Comparison of ENCODE assay signal across 22 cellular contexts in the genomic region with DNA sequence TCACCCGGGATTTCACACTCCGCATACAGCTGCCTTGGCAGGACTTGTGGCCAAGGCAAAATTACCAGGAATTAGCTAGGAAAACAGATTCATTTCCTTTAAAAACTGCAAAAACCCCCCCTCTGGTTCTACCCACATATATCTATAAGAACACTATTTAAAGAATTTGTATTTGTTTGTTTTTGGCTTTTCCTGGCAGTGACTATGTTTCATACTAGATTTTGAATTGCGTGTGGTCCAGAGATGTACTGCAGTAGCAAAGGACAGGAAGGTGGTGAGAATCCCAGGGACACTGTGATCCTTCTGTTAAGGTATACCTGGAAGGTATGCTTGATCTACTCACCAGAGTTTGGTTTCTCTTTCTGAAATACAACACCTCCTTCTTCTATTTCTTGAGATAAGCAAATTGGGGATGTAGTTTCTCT.
DNase-seq lines count a peak whose midpoint lies in the region; ATAC-seq, FAIRE-seq and TF ChIP-seq lines count a peak whose summit lies in the region.
"Had no signal": no experiment of that assay in that cellular context is flagged by ENCODE, and none has a peak within 500 bp of the region (broad histone marks: within the 10 kb centered on the region; RNA-seq: fewer than 3 reads in every experiment).

No MANE protein-coding gene starts in this region.

- H3K36me3 ChIP-seq in adipocyte (ENCODE audit: control insufficient read depth, insufficient read depth, low read length, severe bottlenecking): no peaks in the 10 kb centered on the region
- H3K36me3 ChIP-seq in HepG2 (replicated peaks in 1 of 2; ENCODE audit: control insufficient read depth in 1 of 2, insufficient read depth in 2 of 2, low read length in 2 of 2): no peaks in the 10 kb centered on the region
- no peaks in the 10 kb centered on the region for H3K36me3 ChIP-seq in stomach
- no peaks in the 10 kb centered on the region for H3K36me3 ChIP-seq in ovary
- H3K36me3 ChIP-seq: adrenal gland, right lobe of liver, transverse colon had no signal

- DNase-seq in adipocyte (ENCODE audit: low read depth) (peak; percentile 16), fibroblast of pulmonary artery (ENCODE audit: low read depth) (peak; percentile 66), HepG2 (ENCODE audit: low spot score) (no peak), stomach (no peak), cerebellum (ENCODE audit: low spot score) (no peak), ovary (no peak)
- DNase-seq: activated CD4-positive, alpha-beta T cell treated with anti-CD3 and anti-CD28 coated beads for 4 hours; activated CD8-positive, alpha-beta memory T cell treated with anti-CD3 and anti-CD28 coated beads, Interleukin-2, amount 50 U/mL, for 4 hours; AML-193; central memory CD4-positive, alpha-beta T cell; EL; foreskin keratinocyte; NCI-H1092 treated with DMSO at 0.1 percent for 48 hours; NCI-H2081 treated with DMSO at 0.1 percent for 48 hours; stimulated activated CD4-positive, alpha-beta T cell treated with anti-CD3 and anti-CD28 coated beads, Interleukin-1b, Interleukin-23, amount 100 ng/mL, for 48 hours; stimulated activated naive CD8-positive, alpha-beta T cell treated with anti-CD3 and anti-CD28 coated beads, Interleukin-15, Interleukin-2, amounts not matched to agents 100 U/mL and 50 U/mL, for 24 hours had no signal

- H3K9me3 ChIP-seq in adipocyte (ENCODE audit: control insufficient read depth, low read length) (peaks cover 7% of the 10 kb centered on the region), HepG2 (ENCODE audit: low read length) (no peaks in the 10 kb centered on the region), stomach (peaks cover 0 to 7% (median 3%) of the 10 kb centered on the region in 4 donors), ovary (no peaks in the 10 kb centered on the region)
- H3K9me3 ChIP-seq: adrenal gland, right lobe of liver, transverse colon had no signal

- intact Hi-C loops in HepG2 (cut with micrococcal nuclease; ENCODE audit: unreplicated experiment) (no loop called here), stomach (cut with DNase I; ENCODE audit: low total_unique reads) (no loop called here), ovary (cut with DNase I) (no loop called here)

- CTCF ChIA-PET in HepG2 (lab: Yijun Ruan, JAX; ENCODE audit: low intra/inter-chr PET ratio, low total read pairs): no interaction called here

- H3K4me1 ChIP-seq in adipocyte (ENCODE audit: control insufficient read depth, insufficient read depth, low read length): peaks cover 23% of the 10 kb centered on the region
- peaks cover 8% of the 10 kb centered on the region; the same call in 1 of the 2 replicates for H3K4me1 ChIP-seq in HepG2 (ENCODE audit: insufficient read depth, low read length)
- peaks cover under 1 to 48% (median 23%) of the 10 kb centered on the region in 4 donors for H3K4me1 ChIP-seq in stomach
- H3K4me1 ChIP-seq in ovary (ENCODE audit: insufficient read depth): peaks cover 1% of the 10 kb centered on the region
- H3K4me1 ChIP-seq: adrenal gland, foreskin keratinocyte had no signal

- POLR2A ChIA-PET in HepG2 (lab: Yijun Ruan, JAX): no interaction called here

- TF ChIP-seq CTCF in fibroblast of pulmonary artery (IDR thresholded peaks at IDR 0.05; ENCODE audit: low read length, missing control alignments) (no peak), HepG2 (CRISPR knock-in tag; IDR thresholded peaks at IDR 0.05) (no peak), stomach (IDR thresholded peaks at IDR 0.05) (no peak), ovary (IDR thresholded peaks at IDR 0.05) (no peak)

- 0 out of 2 replicates have a peak overlapping the region, but pooled peaks have one; percentile 33 for H3K4me2 ChIP-seq in HepG2 (ENCODE audit: low read depth, low read length)

- no peak for FAIRE-seq in HepG2 (lab: Jason Lieb, UNC)
- FAIRE-seq: endometrium, GM18507 had no signal

- H3K4me3 ChIP-seq in adipocyte (ENCODE audit: low read length) (no peak overlapping the region), fibroblast of pulmonary artery (replicated peaks; ENCODE audit: low read depth, low read length) (no peak overlapping the region), HepG2 (replicated peaks in 1 of 3; ENCODE audit: insufficient read depth in 1 of 3, low read depth in 2 of 3, low read length in 3 of 3) (no peak overlapping the region), stomach (no peak overlapping the region), ovary (no peak overlapping the region)
- H3K4me3 ChIP-seq: adrenal gland, right lobe of liver, transverse colon had no signal

- no TSS peak for BruUV-seq in HepG2 (replicated peaks; lab: Mats Ljungman, UMichigan)

- H4K20me1 ChIP-seq in HepG2 (ENCODE audit: insufficient read depth, low read length): no peaks in the 10 kb centered on the region

- H2AFZ ChIP-seq in HepG2 (ENCODE audit: low read length): no peak overlapping the region

- TF ChIP-seq RAD21 in HepG2 (CRISPR knock-in tag; IDR thresholded peaks at IDR 0.05): no peak

- in situ Hi-C loops in HepG2 (cut with HindIII; ENCODE audit: extremely low pct_ligation_motif_present, low pct_unique_long_range_greater_than_20kb): no loop called here

- TF ChIP-seq POLR2A in HepG2 (IDR thresholded peaks at IDR 0.05; ENCODE audit: insufficient read depth in 1 of 2, low read depth in 2 of 2, low read length in 2 of 2) (no peak), stomach (IDR thresholded peaks at IDR 0.05) (no peak), ovary (IDR thresholded peaks at IDR 0.05) (no peak)

- no peaks in the 10 kb centered on the region for H3K79me2 ChIP-seq in HepG2 (ENCODE audit: insufficient read depth, low read length)

- no peak for TF ChIP-seq EP300 in HepG2 (IDR thresholded peaks at IDR 0.05; ENCODE audit: low read depth in 2 of 2, low read length in 2 of 2)
- TF ChIP-seq EP300 in HepG2 (CRISPR knock-in tag; IDR thresholded peaks at IDR 0.05; ENCODE audit: borderline replicate concordance): no peak
- TF ChIP-seq EP300 in stomach (IDR thresholded peaks at IDR 0.05): no peak
- TF ChIP-seq EP300 in ovary (IDR thresholded peaks at IDR 0.05): no peak

- H3K27ac ChIP-seq in HepG2 (ENCODE audit: extremely low read length, insufficient read depth, low read length): no peak overlapping the region
- peak overlapping the region in 3 of 5 donors; percentile 17 to 46 (median 40) for H3K27ac ChIP-seq in stomach
- no peak overlapping the region for H3K27ac ChIP-seq in ovary
- H3K27ac ChIP-seq: foreskin keratinocyte had no signal

- peak; percentile 80 for ATAC-seq in HepG2
- ATAC-seq in HG02763 (IDR thresholded peaks at IDR 0.05; ENCODE audit: unreplicated experiment): no peak
- ATAC-seq: foreskin keratinocyte; stimulated activated naive CD8-positive, alpha-beta T cell treated with anti-CD3 and anti-CD28 coated beads, Interleukin-15, Interleukin-2, amounts not matched to agents 100 U/mL and 50 U/mL, for 24 hours had no signal

- WGBS in HepG2 (ENCODE audit: low lambda C conversion rate): 11% methylated on average over 3 of the region's 3 CpGs
- 48 to 66% (median 62%) methylated on average over 3 of the region's 3 CpGs for WGBS in stomach, 5 donors
- 47 to 50% (median 50%) methylated on average over 3 of the region's 3 CpGs for whole genome bisulfite sequencing in ovary, 3 donors

- no peaks in the 10 kb centered on the region for H3K27me3 ChIP-seq in adipocyte (replicated peaks; ENCODE audit: control insufficient read depth, insufficient read depth, low read length)
- H3K27me3 ChIP-seq in HepG2 (ENCODE audit: control insufficient read depth in 1 of 2, insufficient read depth in 2 of 2, low read length in 2 of 2): no peaks in the 10 kb centered on the region; a peak in 1 of 5 replicates
- H3K27me3 ChIP-seq in stomach: no peaks in the 10 kb centered on the region
- no peaks in the 10 kb centered on the region for H3K27me3 ChIP-seq in ovary
- H3K27me3 ChIP-seq: adrenal gland, right lobe of liver, transverse colon had no signal

- no peak overlapping the region for H3K9ac ChIP-seq in adipocyte (ENCODE audit: low read length)
- H3K9ac ChIP-seq in HepG2 (ENCODE audit: insufficient read depth, low read depth, low read length): no peak overlapping the region

TF ChIP-seq in HepG2, 621 proteins besides CTCF, POLR2A, EP300 and RAD21:
- TF ChIP-seq RXRB (CRISPR knock-in tag; IDR thresholded peaks at IDR 0.05; ENCODE audit: borderline replicate concordance) (no peak), ZNF329 (CRISPR knock-in tag; IDR thresholded peaks at IDR 0.05; ENCODE audit: low read depth) (no peak), ZNF484 (CRISPR knock-in tag; IDR thresholded peaks at IDR 0.05; ENCODE audit: borderline replicate concordance, low read depth) (no peak), WIZ (CRISPR knock-in tag; IDR thresholded peaks at IDR 0.05) (no peak)
- TF ChIP-seq, protein P1, sequence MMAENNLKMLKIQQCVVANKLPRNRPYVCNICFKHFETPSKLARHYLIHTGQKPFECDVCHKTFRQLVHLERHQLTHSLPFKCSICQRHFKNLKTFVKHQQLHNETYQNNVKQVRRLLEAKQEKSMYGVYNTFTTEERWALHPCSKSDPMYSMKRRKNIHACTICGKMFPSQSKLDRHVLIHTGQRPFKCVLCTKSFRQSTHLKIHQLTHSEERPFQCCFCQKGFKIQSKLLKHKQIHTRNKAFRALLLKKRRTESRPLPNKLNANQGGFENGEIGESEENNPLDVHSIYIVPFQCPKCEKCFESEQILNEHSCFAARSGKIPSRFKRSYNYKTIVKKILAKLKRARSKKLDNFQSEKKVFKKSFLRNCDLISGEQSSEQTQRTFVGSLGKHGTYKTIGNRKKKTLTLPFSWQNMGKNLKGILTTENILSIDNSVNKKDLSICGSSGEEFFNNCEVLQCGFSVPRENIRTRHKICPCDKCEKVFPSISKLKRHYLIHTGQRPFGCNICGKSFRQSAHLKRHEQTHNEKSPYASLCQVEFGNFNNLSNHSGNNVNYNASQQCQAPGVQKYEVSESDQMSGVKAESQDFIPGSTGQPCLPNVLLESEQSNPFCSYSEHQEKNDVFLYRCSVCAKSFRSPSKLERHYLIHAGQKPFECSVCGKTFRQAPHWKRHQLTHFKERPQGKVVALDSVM (CRISPR knock-in tag; IDR thresholded peaks at IDR 0.05): no peak
- TF ChIP-seq, protein P2, sequence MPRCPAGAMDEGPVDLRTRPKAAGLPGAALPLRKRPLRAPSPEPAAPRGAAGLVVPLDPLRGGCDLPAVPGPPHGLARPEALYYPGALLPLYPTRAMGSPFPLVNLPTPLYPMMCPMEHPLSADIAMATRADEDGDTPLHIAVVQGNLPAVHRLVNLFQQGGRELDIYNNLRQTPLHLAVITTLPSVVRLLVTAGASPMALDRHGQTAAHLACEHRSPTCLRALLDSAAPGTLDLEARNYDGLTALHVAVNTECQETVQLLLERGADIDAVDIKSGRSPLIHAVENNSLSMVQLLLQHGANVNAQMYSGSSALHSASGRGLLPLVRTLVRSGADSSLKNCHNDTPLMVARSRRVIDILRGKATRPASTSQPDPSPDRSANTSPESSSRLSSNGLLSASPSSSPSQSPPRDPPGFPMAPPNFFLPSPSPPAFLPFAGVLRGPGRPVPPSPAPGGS (CRISPR knock-in tag; IDR thresholded peaks at IDR 0.05): no peak
TF ChIP-seq in HepG2: peak in this region for 0.

Comparison
In these comparisons a context has a peak if more than half of its experiments do, and no peak if none do; other contexts are left out.
1. DNase-seq: peak in adipocyte (single experiment) and fibroblast of pulmonary artery (single experiment); none in HepG2 (single experiment), stomach (single experiment), cerebellum (single experiment) and ovary (0 of 5).
2. H3K27ac ChIP-seq: peak in stomach (3 of 5); none in HepG2 (single experiment) and ovary (0 of 2).